In genomic region chr9:123775885-123776284, GRCh38 we compare ENCODE assay signal across 17 cellular contexts.
DNase-seq lines count a peak whose midpoint lies in the region; ATAC-seq, FAIRE-seq and TF ChIP-seq lines count a peak whose summit lies in the region.
"Had no signal": no experiment of that assay in that cellular context is flagged by ENCODE, and none has a peak within 500 bp of the region (broad histone marks: within the 10 kb centered on the region; RNA-seq: fewer than 3 reads in every experiment).

No MANE protein-coding gene starts in this region.

- intact Hi-C loops in lower leg skin (cut with DNase I; ENCODE audit: low total_unique reads): no loop called here
- intact Hi-C loops in activated T-helper 1 cell treated with anti-CD3 and anti-CD28 coated beads, Interleukin-12 subunit alpha, Interleukin-12 subunit beta, Interleukin-2, Interleukin-4 antibody, amounts not matched to agents 30 ng/mL and 10 ng/mL and 1 ng/mL, durations not matched to agents 14 hours and 24 hours and 36 hours (cut with micrococcal nuclease): no loop called here

- H3K4me1 ChIP-seq in BLaER1: peaks cover 16% of the 10 kb centered on the region
- H3K4me1 ChIP-seq in GM23248 (ENCODE audit: insufficient read depth): peaks cover 8% of the 10 kb centered on the region; the same call in 1 of the 2 replicates

- H3K27ac ChIP-seq in BLaER1: no peak overlapping the region
- H3K27ac ChIP-seq in GM23248: no peak overlapping the region

- H3K4me3 Mint-ChIP-seq in effector memory CD8-positive, alpha-beta T cell: no peak overlapping the region
- no peak overlapping the region for H3K4me3 Mint-ChIP-seq in activated T-helper 1 cell treated with anti-CD3 and anti-CD28 coated beads, Interleukin-12 subunit alpha, Interleukin-12 subunit beta, Interleukin-2, Interleukin-4 antibody, amounts not matched to agents 30 ng/mL and 10 ng/mL and 1 ng/mL, durations not matched to agents 14 hours and 24 hours and 36 hours

- H3K79me2 ChIP-seq in GM23248 (ENCODE audit: insufficient read depth): no peaks in the 10 kb centered on the region

- H3K9me2 ChIP-seq in GM23248 (ENCODE audit: insufficient read depth): no peaks in the 10 kb centered on the region
- H3K9me2 ChIP-seq: SK-N-SH had no signal

- TF ChIP-seq CTCF in lower leg skin (IDR thresholded peaks at IDR 0.05): no peak

- 0 out of 2 replicates have a peak overlapping the region, but pooled peaks have one; percentile 16 for H3K4me2 ChIP-seq in BLaER1
- H3K4me2 ChIP-seq in GM23248 (ENCODE audit: unreplicated experiment): no peak overlapping the region
- H3K4me2 ChIP-seq: SK-N-SH had no signal

- H3K9me3 Mint-ChIP-seq in effector memory CD8-positive, alpha-beta T cell: no peaks in the 10 kb centered on the region
- H3K9me3 Mint-ChIP-seq in activated T-helper 1 cell treated with anti-CD3 and anti-CD28 coated beads, Interleukin-12 subunit alpha, Interleukin-12 subunit beta, Interleukin-2, Interleukin-4 antibody, amounts not matched to agents 30 ng/mL and 10 ng/mL and 1 ng/mL, durations not matched to agents 14 hours and 24 hours and 36 hours: no peaks in the 10 kb centered on the region

- peaks cover 9 to 20% of the 10 kb centered on the region in 2 donors for H3K4me1 Mint-ChIP-seq in effector memory CD8-positive, alpha-beta T cell (ENCODE audit: low read depth in 2 of 2)
- no peaks in the 10 kb centered on the region for H3K4me1 Mint-ChIP-seq in activated T-helper 1 cell treated with anti-CD3 and anti-CD28 coated beads, Interleukin-12 subunit alpha, Interleukin-12 subunit beta, Interleukin-2, Interleukin-4 antibody, amounts not matched to agents 30 ng/mL and 10 ng/mL and 1 ng/mL, durations not matched to agents 14 hours and 24 hours and 36 hours (ENCODE audit: low read depth)

- H2AFZ ChIP-seq in GM23248: no peak overlapping the region

- H3K27me3 Mint-ChIP-seq in effector memory CD8-positive, alpha-beta T cell: no peaks in the 10 kb centered on the region
- peaks cover 3% of the 10 kb centered on the region for H3K27me3 Mint-ChIP-seq in activated T-helper 1 cell treated with anti-CD3 and anti-CD28 coated beads, Interleukin-12 subunit alpha, Interleukin-12 subunit beta, Interleukin-2, Interleukin-4 antibody, amounts not matched to agents 30 ng/mL and 10 ng/mL and 1 ng/mL, durations not matched to agents 14 hours and 24 hours and 36 hours (ENCODE audit: insufficient read depth)

- no peak for DNase-seq in GM19239 (ENCODE audit: insufficient read length, low spot score)
- DNase-seq in NCI-H69 (lab: John Stamatoyannopoulos, UW): peak; percentile 70
- DNase-seq in effector memory CD8-positive, alpha-beta T cell: no peak
- no peak for DNase-seq in lower leg skin (ENCODE audit: low spot score in 2 of 2)
- no peak for DNase-seq in GM23248
- no peak for DNase-seq in activated T-helper 1 cell treated with anti-CD3 and anti-CD28 coated beads, Interleukin-12 subunit alpha, Interleukin-12 subunit beta, Interleukin-2, Interleukin-4 antibody, amounts not matched to agents 30 ng/mL and 10 ng/mL and 1 ng/mL, durations not matched to agents 14 hours and 24 hours and 36 hours (ENCODE audit: low spot score)
- DNase-seq: ACHN, AML-193, Caco-2, DMS153, HCEC 1CT, NCI-H1694 treated with DMSO at 0.1 percent for 48 hours, Right ventricle myocardium superior, SK-N-SH, T-helper 1 cell had no signal

- no peak for TF ChIP-seq POLR2A in lower leg skin (IDR thresholded peaks at IDR 0.05)

- 81 to 85% methylated on average over 4 of the region's 4 CpGs for WGBS in lower leg skin, 2 donors
- WGBS in GM23248 (ENCODE audit: low coverage in 1 of 2, low lambda C conversion rate in 2 of 2, missing lambda C conversion rate in 2 of 2), 2 experiments: 88 to 94% methylated on average over 4 of the region's 4 CpGs

- FAIRE-seq in GM19239 (lab: Jason Lieb, UNC): peak; percentile 45
- FAIRE-seq: RCC 7860 had no signal

- in situ Hi-C loops in GM23248 (cut with MboI): no loop called here

- H3K4me3 ChIP-seq in BLaER1 (no peak overlapping the region), lower leg skin (ENCODE audit: low read depth, poor library complexity, severe bottlenecking) (no peak overlapping the region), GM23248 (no peak overlapping the region)

- H3K36me3 ChIP-seq in BLaER1: no peaks in the 10 kb centered on the region
- H3K36me3 ChIP-seq in GM23248 (ENCODE audit: low read depth): no peaks in the 10 kb centered on the region

- no peaks in the 10 kb centered on the region for H3K9me3 ChIP-seq in BLaER1
- no peaks in the 10 kb centered on the region for H3K9me3 ChIP-seq in GM23248 (ENCODE audit: low read depth)
- H3K9me3 ChIP-seq: Caco-2, SK-N-SH had no signal

- H3K9ac ChIP-seq in BLaER1: no peak overlapping the region
- no peak overlapping the region for H3K9ac ChIP-seq in GM23248
- H3K9ac ChIP-seq: SK-N-SH had no signal

- H3K27me3 ChIP-seq in BLaER1 (no peaks in the 10 kb centered on the region), GM23248 (replicated peaks; ENCODE audit: insufficient read depth) (no peaks in the 10 kb centered on the region)

- peak overlapping the region; percentile 8 to 11 for H3K27ac Mint-ChIP-seq in effector memory CD8-positive, alpha-beta T cell
- H3K27ac Mint-ChIP-seq in activated T-helper 1 cell treated with anti-CD3 and anti-CD28 coated beads, Interleukin-12 subunit alpha, Interleukin-12 subunit beta, Interleukin-2, Interleukin-4 antibody, amounts not matched to agents 30 ng/mL and 10 ng/mL and 1 ng/mL, durations not matched to agents 14 hours and 24 hours and 36 hours: no peak overlapping the region

- ATAC-seq in effector memory CD8-positive, alpha-beta T cell (replicated peaks): peak; percentile 80

- H4K20me1 ChIP-seq in BLaER1 (peaks cover 6% of the 10 kb centered on the region), GM23248 (ENCODE audit: insufficient read depth) (no peaks in the 10 kb centered on the region)

- H3F3A ChIP-seq in GM23248 (ENCODE audit: insufficient read depth): no peaks in the 10 kb centered on the region

- H3K36me3 Mint-ChIP-seq in effector memory CD8-positive, alpha-beta T cell (ENCODE audit: insufficient read depth): no peaks in the 10 kb centered on the region
- no peaks in the 10 kb centered on the region for H3K36me3 Mint-ChIP-seq in activated T-helper 1 cell treated with anti-CD3 and anti-CD28 coated beads, Interleukin-12 subunit alpha, Interleukin-12 subunit beta, Interleukin-2, Interleukin-4 antibody, amounts not matched to agents 30 ng/mL and 10 ng/mL and 1 ng/mL, durations not matched to agents 14 hours and 24 hours and 36 hours (ENCODE audit: low read depth)
